1 cellular context compared by ENCODE assay signal in the genomic region with DNA sequence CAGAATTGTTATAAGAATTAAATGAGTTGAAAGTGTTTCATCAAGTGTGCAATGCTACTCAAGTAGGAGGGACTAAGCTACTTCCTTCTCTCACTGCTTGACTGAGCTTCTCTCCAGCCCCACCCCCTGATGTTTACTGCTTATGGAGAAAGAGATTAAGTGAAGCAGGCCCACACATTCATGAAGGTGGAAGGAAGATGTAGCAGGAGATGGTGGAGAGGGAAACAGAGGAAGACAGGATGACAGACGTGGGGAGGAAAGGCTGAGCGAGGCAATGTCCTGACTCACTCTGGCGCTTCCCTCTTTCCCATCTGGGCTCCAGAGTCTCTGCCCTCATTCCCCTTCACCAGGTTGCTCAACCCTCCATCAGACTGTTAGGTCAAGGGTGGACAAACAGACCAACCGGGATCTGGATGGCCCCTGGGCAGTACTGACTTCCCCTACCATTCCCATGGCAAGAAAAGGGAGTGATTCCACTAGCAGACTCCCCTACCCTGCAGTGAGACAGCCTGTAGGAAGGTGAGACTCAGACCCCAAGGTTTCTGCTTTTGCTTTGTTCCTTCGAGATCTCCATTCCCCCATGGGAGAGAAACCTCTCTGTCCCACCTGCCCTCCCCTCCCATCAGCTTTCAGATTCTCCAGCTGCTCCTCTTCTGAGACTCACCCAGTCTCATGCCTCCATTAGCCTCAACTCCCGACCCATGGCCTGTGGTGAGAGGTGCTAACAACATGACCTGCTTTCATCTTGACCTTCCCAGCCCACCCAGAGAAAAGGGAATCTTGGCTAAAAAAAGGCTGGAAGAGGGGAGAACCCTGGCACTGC.
A peak's percentile ranks its signal among the peaks of the same experiment; 100 is the strongest.
TF ChIP-seq lines count a peak whose summit lies in the region.

No MANE protein-coding gene starts in this region.

TF ChIP-seq in GM12878, 131 proteins besides CTCF, POLR2A, EP300 and RAD21:
- TF ChIP-seq ZBED1 (IDR thresholded peaks at IDR 0.05; ENCODE audit: borderline replicate concordance) (no peak), SIN3A (IDR thresholded peaks at IDR 0.05; ENCODE audit: low read depth, low read length) (no peak), MEF2B (IDR thresholded peaks at IDR 0.05; ENCODE audit: partially characterized antibody, poor library complexity, severe bottlenecking) (peak; percentile 56), FOXK2 (IDR thresholded peaks at IDR 0.05) (no peak), IKZF1 (conservative IDR thresholded peaks at IDR 0.05) (peak; percentile 54; the same call in 1 of the 2 replicates), YBX1 (IDR thresholded peaks at IDR 0.05) (no peak), STAT3 (IDR thresholded peaks at IDR 0.05; ENCODE audit: low read depth, low read length) (no peak), NBN (IDR thresholded peaks at IDR 0.05) (0 out of 2 replicates have a peak, but pooled peaks have one; percentile 40), MYB (IDR thresholded peaks at IDR 0.05; ENCODE audit: borderline replicate concordance, low read depth, low read length) (no peak), NFIC (IDR thresholded peaks at IDR 0.05; ENCODE audit: low read depth, low read length) (no peak), PAX5 (IDR thresholded peaks at IDR 0.05; ENCODE audit: borderline replicate concordance, low read depth, low read length) (no peak), HDGF (IDR thresholded peaks at IDR 0.05) (no peak), TAF1 (IDR thresholded peaks at IDR 0.05; ENCODE audit: borderline replicate concordance, low read depth, low read length) (no peak), SPI1 (IDR thresholded peaks at IDR 0.05; ENCODE audit: borderline replicate concordance, insufficient read depth, low read depth, low read length) (0 out of 2 replicates have a peak, but pooled peaks have one; percentile 4), KAT2A (conservative IDR thresholded peaks at IDR 0.05; ENCODE audit: control insufficient read depth, low read depth, low read length) (no peak), ZNF274 (IDR thresholded peaks at IDR 0.05; ENCODE audit: insufficient read depth, insufficient read length) (no peak), ZNF592 (IDR thresholded peaks at IDR 0.05) (no peak), ETV6 (conservative IDR thresholded peaks at IDR 0.05 in 1 of 2, IDR thresholded peaks at IDR 0.05 in 1 of 2; ENCODE audit: borderline replicate concordance in 1 of 2, low read depth in 1 of 2) (no peak), MTA2 (IDR thresholded peaks at IDR 0.05; ENCODE audit: low read depth) (no peak), BRCA1 (IDR thresholded peaks at IDR 0.05; ENCODE audit: low read depth, low read length) (no peak)
- TF ChIP-seq, protein P1, sequence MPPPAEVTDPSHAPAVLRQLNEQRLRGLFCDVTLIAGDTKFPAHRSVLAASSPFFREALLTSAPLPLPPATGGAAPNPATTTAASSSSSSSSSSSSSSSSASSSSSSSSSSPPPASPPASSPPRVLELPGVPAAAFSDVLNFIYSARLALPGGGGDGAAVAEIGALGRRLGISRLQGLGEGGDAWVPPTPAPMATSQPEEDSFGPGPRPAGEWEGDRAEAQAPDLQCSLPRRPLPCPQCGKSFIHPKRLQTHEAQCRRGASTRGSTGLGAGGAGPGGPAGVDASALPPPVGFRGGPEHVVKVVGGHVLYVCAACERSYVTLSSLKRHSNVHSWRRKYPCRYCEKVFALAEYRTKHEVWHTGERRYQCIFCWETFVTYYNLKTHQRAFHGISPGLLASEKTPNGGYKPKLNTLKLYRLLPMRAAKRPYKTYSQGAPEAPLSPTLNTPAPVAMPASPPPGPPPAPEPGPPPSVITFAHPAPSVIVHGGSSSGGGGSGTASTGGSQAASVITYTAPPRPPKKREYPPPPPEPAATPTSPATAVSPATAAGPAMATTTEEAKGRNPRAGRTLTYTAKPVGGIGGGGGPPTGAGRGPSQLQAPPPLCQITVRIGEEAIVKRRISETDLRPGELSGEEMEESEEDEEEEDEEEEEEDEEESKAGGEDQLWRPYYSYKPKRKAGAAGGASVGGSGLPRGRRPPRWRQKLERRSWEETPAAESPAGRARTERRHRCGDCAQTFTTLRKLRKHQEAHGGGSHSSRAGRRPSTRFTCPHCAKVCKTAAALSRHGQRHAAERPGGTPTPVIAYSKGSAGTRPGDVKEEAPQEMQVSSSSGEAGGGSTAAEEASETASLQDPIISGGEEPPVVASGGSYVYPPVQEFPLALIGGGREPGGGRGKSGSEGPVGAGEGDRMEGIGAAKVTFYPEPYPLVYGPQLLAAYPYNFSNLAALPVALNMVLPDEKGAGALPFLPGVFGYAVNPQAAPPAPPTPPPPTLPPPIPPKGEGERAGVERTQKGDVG (CRISPR knock-in tag; IDR thresholded peaks at IDR 0.05) = no peak
